Comparison of ENCODE assay signal across 17 cellular contexts in the genomic region with DNA sequence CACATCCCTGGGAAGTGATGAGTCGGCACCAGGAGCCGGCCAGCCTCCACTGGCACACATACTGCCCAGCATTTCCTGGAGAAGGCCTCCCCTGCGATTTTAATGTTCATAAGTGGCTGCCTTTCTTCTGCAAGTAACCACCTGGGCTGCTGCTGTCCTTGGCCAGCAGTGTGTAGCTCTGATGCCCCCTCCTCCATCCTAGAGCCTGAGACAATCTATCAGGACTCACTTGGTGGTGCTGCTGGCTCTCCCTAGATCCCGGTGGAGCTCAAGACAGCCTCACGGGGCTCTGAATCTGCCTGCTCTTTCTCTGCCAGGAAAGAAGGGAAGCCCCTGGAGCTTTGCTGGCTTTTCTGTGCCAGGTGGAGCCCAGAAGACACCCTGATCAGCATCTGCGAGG.
"Had no signal": no experiment of that assay in that cellular context is flagged by ENCODE, and none has a peak within 500 bp of the region (broad histone marks: within the 10 kb centered on the region; RNA-seq: fewer than 3 reads in every experiment).

No MANE protein-coding gene starts in this region.

- H3K9me3 Mint-ChIP-seq: activated naive CD8-positive, alpha-beta T cell treated with anti-CD3 and anti-CD28 coated beads, Interleukin-2, amount 10 ng/mL, durations not matched to agents 7 days and 5 days; activated T-helper 1 cell treated with anti-CD3 and anti-CD28 coated beads, Interleukin-12 subunit alpha, Interleukin-12 subunit beta, Interleukin-2, Interleukin-4 antibody, amounts not matched to agents 30 ng/mL and 10 ng/mL and 1 ng/mL, durations not matched to agents 14 hours and 24 hours and 36 hours; central memory CD8-positive, alpha-beta T cell; stimulated activated naive B cell treated with anti-CD40 and anti-IgM and Interleukin-4, amounts not matched to agents 10 μg/mL and 1 μg/mL and 100 μg/mL, for 72 hours had no signal

- H3K36me3 Mint-ChIP-seq: brain; mesothelial cell of epicardium; stimulated activated naive B cell treated with anti-CD40 and anti-IgM and Interleukin-4, amounts not matched to agents 10 μg/mL and 1 μg/mL and 100 μg/mL, for 72 hours had no signal

- H3K27ac Mint-ChIP-seq: mesothelial cell of epicardium had no signal

- H3K9me3 ChIP-seq: esophagus squamous epithelium, tibial artery had no signal

- H3K36me3 ChIP-seq: esophagus squamous epithelium, tibial artery had no signal

- H3K4me3 Mint-ChIP-seq: activated naive CD8-positive, alpha-beta T cell treated with anti-CD3 and anti-CD28 coated beads, Interleukin-2, amount 10 ng/mL, durations not matched to agents 7 days and 5 days; activated T-helper 1 cell treated with anti-CD3 and anti-CD28 coated beads, Interleukin-12 subunit alpha, Interleukin-12 subunit beta, Interleukin-2, Interleukin-4 antibody, amounts not matched to agents 30 ng/mL and 10 ng/mL and 1 ng/mL, durations not matched to agents 14 hours and 24 hours and 36 hours; brain; central memory CD8-positive, alpha-beta T cell; mesothelial cell of epicardium; stimulated activated naive B cell treated with anti-CD40 and anti-IgM and Interleukin-4, amounts not matched to agents 10 μg/mL and 1 μg/mL and 100 μg/mL, for 72 hours had no signal

- H3K4me1 ChIP-seq: esophagus squamous epithelium, tibial artery had no signal

- H3K27me3 Mint-ChIP-seq: activated naive CD8-positive, alpha-beta T cell treated with anti-CD3 and anti-CD28 coated beads, Interleukin-2, amount 10 ng/mL, durations not matched to agents 7 days and 5 days; brain; central memory CD8-positive, alpha-beta T cell; stimulated activated naive B cell treated with anti-CD40 and anti-IgM and Interleukin-4, amounts not matched to agents 10 μg/mL and 1 μg/mL and 100 μg/mL, for 72 hours had no signal

- DNase-seq: activated naive CD4-positive, alpha-beta T cell; activated naive CD8-positive, alpha-beta T cell treated with anti-CD3 and anti-CD28 coated beads, Interleukin-2, amount 10 ng/mL, durations not matched to agents 7 days and 5 days; effector CD4-positive, alpha-beta T cell; esophagus squamous epithelium; retina; stimulated activated CD4-positive, alpha-beta T cell treated with anti-CD3 and anti-CD28 coated beads, Interleukin-2, amount 100 ng/mL, for 48 hours; stimulated activated naive B cell treated with anti-CD40 and anti-IgM and Interleukin-4, amounts not matched to agents 10 μg/mL and 1 μg/mL and 100 μg/mL, for 72 hours; T-helper 9 cell; tibial artery had no signal

- H3K27me3 ChIP-seq: esophagus squamous epithelium, tibial artery had no signal

- H3K4me3 ChIP-seq: coronary artery, esophagus squamous epithelium, tibial artery had no signal

- ATAC-seq: activated CD4-positive, CD25-positive, alpha-beta regulatory T cell treated with anti-CD3 and anti-CD28 coated beads, Interleukin-2, amount 50 U/mL, for 24 hours; stimulated activated naive B cell treated with anti-CD40 and anti-IgM and Interleukin-4, amounts not matched to agents 10 μg/mL and 1 μg/mL and 100 μg/mL, for 72 hours had no signal

- FAIRE-seq: endothelial cell of umbilical vein, urothelium cell line had no signal

- H3K27ac ChIP-seq: coronary artery, esophagus squamous epithelium, tibial artery had no signal

- H3K4me1 Mint-ChIP-seq: activated naive CD8-positive, alpha-beta T cell treated with anti-CD3 and anti-CD28 coated beads, Interleukin-2, amount 10 ng/mL, durations not matched to agents 7 days and 5 days; stimulated activated naive B cell treated with anti-CD40 and anti-IgM and Interleukin-4, amounts not matched to agents 10 μg/mL and 1 μg/mL and 100 μg/mL, for 72 hours had no signal
